In genomic region chr4:91147067-91147466, GRCh38 we compare ENCODE assay signal across 20 cellular contexts.
"Had no signal": no experiment of that assay in that cellular context is flagged by ENCODE, and none has a peak within 500 bp of the region (broad histone marks: within the 10 kb centered on the region; RNA-seq: fewer than 3 reads in every experiment).

No MANE protein-coding gene starts in this region.

- H3K9me3 ChIP-seq: esophagus squamous epithelium, gastrocnemius medialis had no signal

- H3K4me3 ChIP-seq: esophagus squamous epithelium, gastrocnemius medialis, left ventricle myocardium inferior, upper lobe of left lung had no signal

- H3K36me3 ChIP-seq: esophagus squamous epithelium, gastrocnemius medialis, left ventricle myocardium inferior, upper lobe of left lung had no signal

- H3K27ac ChIP-seq: esophagus squamous epithelium, gastrocnemius medialis, left ventricle myocardium inferior, upper lobe of left lung had no signal

- ATAC-seq: activated naive CD8-positive, alpha-beta T cell treated with anti-CD3 and anti-CD28 coated beads, Interleukin-2, amount 50 U/mL, for 24 hours; activated T-cell treated with anti-CD3 and anti-CD28 coated beads, Interleukin-2, amount 50 U/mL, for 72 hours; gastrocnemius medialis; stimulated activated naive CD8-positive, alpha-beta T cell treated with anti-CD3 and anti-CD28 coated beads, Interleukin-15, Interleukin-2, amounts not matched to agents 100 U/mL and 50 U/mL, for 24 hours had no signal

- DNase-seq: activated CD4-positive, alpha-beta memory T cell treated with anti-CD3 and anti-CD28 coated beads for 36 hours; activated CD4-positive, alpha-beta T cell treated with anti-CD3 and anti-CD28 coated beads for 48 hours; activated effector memory CD4-positive, alpha-beta T cell treated with Interleukin-2 at 50 U/mL for 16 hours; activated naive CD4-positive, alpha-beta T cell treated with anti-CD3 and anti-CD28 coated beads, Interleukin-2, amount 50 U/mL, for 16 hours; activated naive CD8-positive, alpha-beta T cell treated with anti-CD3 and anti-CD28 coated beads, Interleukin-2, amount 50 U/mL, for 24 hours; activated T-cell treated with anti-CD3 and anti-CD28 coated beads, Interleukin-2, amount 50 U/mL, for 72 hours; cerebellar nuclear complex; cortex of kidney; endodermal cell; esophagus squamous epithelium; gastrocnemius medialis; hippocampal formation; left ventricle myocardium inferior; nephron progenitor cell; retina; stimulated activated CD4-positive, alpha-beta T cell treated with anti-CD3 and anti-CD28 coated beads, Interleukin-12 subunit alpha, Interleukin-12 subunit beta, amount 100 ng/mL, for 4 hours; stimulated activated CD4-positive, alpha-beta T cell treated with anti-CD3 and anti-CD28 coated beads, Interleukin-4, amount 100 ng/mL, for 4 hours; stimulated activated naive CD8-positive, alpha-beta T cell treated with anti-CD3 and anti-CD28 coated beads, Interleukin-15, Interleukin-2, amounts not matched to agents 100 U/mL and 50 U/mL, for 24 hours; T-helper 2 cell; upper lobe of left lung had no signal

- H3K4me1 ChIP-seq: esophagus squamous epithelium, gastrocnemius medialis, left ventricle myocardium inferior, upper lobe of left lung had no signal

- H3K27me3 ChIP-seq: esophagus squamous epithelium, gastrocnemius medialis, upper lobe of left lung had no signal
